10 cellular contexts compared by ENCODE assay signal in the genomic region with DNA sequence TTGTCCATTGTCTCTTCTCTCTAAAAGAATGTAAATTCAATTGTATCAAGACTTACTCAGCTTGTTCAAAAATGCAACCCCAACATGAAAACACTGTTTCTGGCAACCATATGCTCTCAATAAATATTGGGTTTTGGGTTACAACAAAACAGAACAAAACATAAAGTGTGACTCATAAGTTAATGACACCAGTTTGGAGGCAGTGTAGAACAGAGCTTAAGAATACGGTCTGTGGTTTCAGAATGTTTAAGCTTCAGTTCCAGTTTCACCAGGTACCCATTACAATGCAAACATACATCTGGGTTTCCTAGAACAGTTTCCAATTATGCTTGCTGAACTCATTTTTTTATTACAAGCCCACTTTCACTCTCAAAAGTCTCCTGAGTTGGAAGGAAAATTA.
A peak's percentile ranks its signal among the peaks of the same experiment; 100 is the strongest.
DNase-seq lines count a peak whose midpoint lies in the region; ATAC-seq and TF ChIP-seq lines count a peak whose summit lies in the region.
"Had no signal": no experiment of that assay in that cellular context is flagged by ENCODE, and none has a peak within 500 bp of the region (broad histone marks: within the 10 kb centered on the region; RNA-seq: fewer than 3 reads in every experiment).

No MANE protein-coding gene starts in this region.

- peak overlapping the region; percentile 54; the same call in 1 of the 2 replicates for H3K4me2 ChIP-seq in KMS-11
- H3K4me2 ChIP-seq in fibroblast of lung (ENCODE audit: extremely low read depth, insufficient read depth, low read length), result no peak overlapping the region

- DNase-seq in fibroblast of lung (ENCODE audit: low read depth in 2 of 2), result peak; percentile 82 to 92
- no peak for DNase-seq in SW 1271 (lab: John Stamatoyannopoulos, UW)
- no peak for DNase-seq in stomach
- DNase-seq in AML-193 (lab: John Stamatoyannopoulos, UW), result no peak
- DNase-seq: activated naive CD4-positive, alpha-beta T cell treated with Interleukin-2 at 50 U/mL for 16 hours; hypothalamus had no signal

- no peaks in the 10 kb centered on the region for H3K79me2 ChIP-seq in KMS-11 (ENCODE audit: insufficient read depth, low read depth)
- no peaks in the 10 kb centered on the region for H3K79me2 ChIP-seq in fibroblast of lung (ENCODE audit: control insufficient read depth, insufficient read depth, low read length)

- no peak for TF ChIP-seq CTCF in KMS-11 (conservative IDR thresholded peaks at IDR 0.05; ENCODE audit: low read depth, low read length)
- no peak for TF ChIP-seq CTCF in fibroblast of lung (conservative IDR thresholded peaks at IDR 0.05 in 1 of 2, IDR thresholded peaks at IDR 0.05 in 1 of 2; ENCODE audit: low read depth in 1 of 2, low read length in 2 of 2)
- no peak for TF ChIP-seq CTCF in stomach (IDR thresholded peaks at IDR 0.05)

- H3K27ac ChIP-seq in KMS-11 (peak overlapping the region; percentile 28; the same call in 1 of the 2 replicates), fibroblast of lung (ENCODE audit: insufficient read depth, low read length) (no peak overlapping the region), stomach (no peak overlapping the region)

- ATAC-seq in GM18868 (IDR thresholded peaks at IDR 0.05; ENCODE audit: unreplicated experiment) (peak; percentile 95), HG02642 (IDR thresholded peaks at IDR 0.05; ENCODE audit: poor library complexity, unreplicated experiment) (peak; percentile 86), HG02840 (IDR thresholded peaks at IDR 0.05; ENCODE audit: low FRiP score, unreplicated experiment) (no peak)

- intact Hi-C loops in stomach (cut with DNase I; ENCODE audit: low total_unique reads), result no loop called here

- TF ChIP-seq POLR2A in stomach (IDR thresholded peaks at IDR 0.05), result no peak

- 32 to 76% (median 33%) methylated on average over 1 of the region's 1 CpG for WGBS in stomach, 5 donors

- H3K27me3 ChIP-seq in KMS-11 (ENCODE audit: insufficient read depth, low read depth) (no peaks in the 10 kb centered on the region), fibroblast of lung (ENCODE audit: control insufficient read depth, insufficient read depth, low read length) (no peaks in the 10 kb centered on the region), stomach (no peaks in the 10 kb centered on the region)

- H3K4me1 ChIP-seq in KMS-11 (ENCODE audit: low read depth, poor library complexity, severe bottlenecking) (peaks cover 31% of the 10 kb centered on the region), fibroblast of lung (ENCODE audit: control insufficient read depth, extremely low read depth, insufficient read depth, low read length) (no peaks in the 10 kb centered on the region), stomach (no peaks in the 10 kb centered on the region)

- H4K20me1 ChIP-seq in KMS-11 (ENCODE audit: insufficient read depth) (no peaks in the 10 kb centered on the region), fibroblast of lung (ENCODE audit: control insufficient read depth, extremely low read depth, insufficient read depth, low read length) (no peaks in the 10 kb centered on the region)

- H3K36me3 ChIP-seq in KMS-11 (ENCODE audit: insufficient read depth) (no peaks in the 10 kb centered on the region), fibroblast of lung (ENCODE audit: control insufficient read depth, insufficient read depth, low read length) (no peaks in the 10 kb centered on the region), stomach (no peaks in the 10 kb centered on the region)

- no peak overlapping the region for H2AFZ ChIP-seq in KMS-11 (ENCODE audit: low read depth)
- H2AFZ ChIP-seq in fibroblast of lung (ENCODE audit: low read length), result no peak overlapping the region

- no peaks in the 10 kb centered on the region for H3K9me3 ChIP-seq in fibroblast of lung (ENCODE audit: control insufficient read depth, insufficient read depth, low read depth, low read length)
- H3K9me3 ChIP-seq in stomach, result no peaks in the 10 kb centered on the region

- H3K9ac ChIP-seq in KMS-11 (no peak overlapping the region), fibroblast of lung (ENCODE audit: insufficient read depth, low read length) (no peak overlapping the region)

- TF ChIP-seq EP300 in stomach (IDR thresholded peaks at IDR 0.05), result no peak

- no peak overlapping the region for H3K4me3 ChIP-seq in KMS-11 (IDR thresholded peaks at IDR 0.05; ENCODE audit: insufficient read depth, low read depth, low read length)
- no peak overlapping the region for H3K4me3 ChIP-seq in fibroblast of lung (replicated peaks in 1 of 4; ENCODE audit: control extremely low read depth in 1 of 4, insufficient read depth in 1 of 4, low read depth in 3 of 4, low read length in 4 of 4)
- no peak overlapping the region for H3K4me3 ChIP-seq in stomach

Comparison
In these comparisons a context has a peak if more than half of its experiments do, and no peak if none do; other contexts are left out.
1. DNase-seq: peak in fibroblast of lung (2 of 2); none in SW 1271 (0 of 2), stomach (single experiment) and AML-193 (0 of 2).